Comparison of ENCODE assay signal across 9 cellular contexts in genomic region chr10:93746844-93747284, GRCh38. TPM values are rescaled to one million over a fixed set of nuclear protein-coding genes. Genes with fewer than 3 reads are reported as not detected.
A peak's percentile ranks its signal among the peaks of the same experiment; 100 is the strongest.
DNase-seq lines count a peak whose midpoint lies in the region; ATAC-seq and TF ChIP-seq lines count a peak whose summit lies in the region.
"Had no signal": no experiment of that assay in that cellular context is flagged by ENCODE, and none has a peak within 500 bp of the region (broad histone marks: within the 10 kb centered on the region; RNA-seq: fewer than 3 reads in every experiment).

No MANE protein-coding gene starts in this region.

- no peak overlapping the region for H3K9ac ChIP-seq in PC-3 (ENCODE audit: low read length)

- peak; percentile 45 for ATAC-seq in stimulated activated naive CD8-positive, alpha-beta T cell treated with anti-CD3 and anti-CD28 coated beads, Interleukin-15, amount 100 ng/mL, for 72 hours
- no peak for ATAC-seq in stimulated activated naive CD8-positive, alpha-beta T cell treated with anti-CD3 and anti-CD28 coated beads, Interleukin-15, Interleukin-2, amounts not matched to agents 100 U/mL and 50 U/mL, for 24 hours
- peak; percentile 89 for ATAC-seq in PC-3
- ATAC-seq in foreskin keratinocyte: peak; percentile 96

- H3K4me3 Mint-ChIP-seq in stimulated activated naive CD8-positive, alpha-beta T cell treated with anti-CD3 and anti-CD28 coated beads, Interleukin-15, amount 100 ng/mL, for 72 hours: no peak overlapping the region

- no peaks in the 10 kb centered on the region for H3F3A ChIP-seq in PC-3 (ENCODE audit: low read length, unreplicated experiment)

- no peaks in the 10 kb centered on the region for H3K9me3 Mint-ChIP-seq in stimulated activated naive CD8-positive, alpha-beta T cell treated with anti-CD3 and anti-CD28 coated beads, Interleukin-15, amount 100 ng/mL, for 72 hours

- H3K36me3 ChIP-seq in PC-3 (ENCODE audit: low read depth, low read length): no peaks in the 10 kb centered on the region
- no peaks in the 10 kb centered on the region for H3K36me3 ChIP-seq in uterus
- H3K36me3 ChIP-seq: breast epithelium had no signal

- DNase-seq in stimulated activated naive CD8-positive, alpha-beta T cell treated with anti-CD3 and anti-CD28 coated beads, Interleukin-15, amount 100 ng/mL, for 72 hours: no peak
- DNase-seq in stimulated activated naive CD8-positive, alpha-beta T cell treated with anti-CD3 and anti-CD28 coated beads, Interleukin-15, Interleukin-2, amounts not matched to agents 100 U/mL and 50 U/mL, for 24 hours: no peak
- DNase-seq in PC-3 (peak; percentile 94), foreskin keratinocyte (peak; percentile 77 to 98), NCI-H2029 treated with DMSO at 0.1 percent for 48 hours (lab: John Stamatoyannopoulos, UW) (no peak), NCI-H2196 treated with DMSO at 0.1 percent for 48 hours (lab: John Stamatoyannopoulos, UW; ENCODE audit: unreplicated experiment) (no peak), NCI-H2227 (lab: John Stamatoyannopoulos, UW; ENCODE audit: unreplicated experiment) (no peak), uterus (no peak)

- H3K79me2 ChIP-seq in PC-3 (ENCODE audit: low read length): no peaks in the 10 kb centered on the region

- CTCF ChIA-PET in PC-3 (lab: Charles Lee): interaction anchor here (0.5 to 0.8 kb wide), 5 partner anchors 49 to 228 kb away, joined by 3 to 14 read pairs (median 5); no protein-coding TSS in a partner anchor

- peak overlapping the region; percentile 41; the same call in 1 of the 2 replicates for H3K27ac ChIP-seq in PC-3 (ENCODE audit: low read length)
- no peak overlapping the region for H3K27ac ChIP-seq in foreskin keratinocyte
- no peak overlapping the region for H3K27ac ChIP-seq in uterus

- H3K27ac Mint-ChIP-seq in stimulated activated naive CD8-positive, alpha-beta T cell treated with anti-CD3 and anti-CD28 coated beads, Interleukin-15, amount 100 ng/mL, for 72 hours: no peak overlapping the region

- TF ChIP-seq POLR2A in uterus (IDR thresholded peaks at IDR 0.05): no peak

- peaks cover 6% of the 10 kb centered on the region for H3K4me1 Mint-ChIP-seq in stimulated activated naive CD8-positive, alpha-beta T cell treated with anti-CD3 and anti-CD28 coated beads, Interleukin-15, amount 100 ng/mL, for 72 hours

- BruUV-seq in PC-3 (replicated peaks; lab: Mats Ljungman, UMichigan): no TSS peak

- H3K4me1 ChIP-seq in PC-3 (ENCODE audit: insufficient read depth, low read length): peaks cover 8% of the 10 kb centered on the region; the same call in 1 of the 2 replicates
- no peaks in the 10 kb centered on the region for H3K4me1 ChIP-seq in foreskin keratinocyte
- H3K4me1 ChIP-seq in uterus: no peaks in the 10 kb centered on the region
- H3K4me1 ChIP-seq: breast epithelium had no signal

- peaks cover 28% of the 10 kb centered on the region for H3K27me3 Mint-ChIP-seq in stimulated activated naive CD8-positive, alpha-beta T cell treated with anti-CD3 and anti-CD28 coated beads, Interleukin-15, amount 100 ng/mL, for 72 hours

- H3K9me3 ChIP-seq in PC-3 (ENCODE audit: low read length) (no peaks in the 10 kb centered on the region), uterus (no peaks in the 10 kb centered on the region)
- H3K9me3 ChIP-seq: breast epithelium had no signal

- H3K27me3 ChIP-seq in PC-3 (ENCODE audit: low read length) (no peaks in the 10 kb centered on the region), foreskin keratinocyte (peaks cover 11% of the 10 kb centered on the region), uterus (no peaks in the 10 kb centered on the region)
- H3K27me3 ChIP-seq: breast epithelium had no signal

- TF ChIP-seq CTCF in PC-3 (conservative IDR thresholded peaks at IDR 0.05; ENCODE audit: low read depth, low read length) (peak; percentile 67), foreskin keratinocyte (conservative IDR thresholded peaks at IDR 0.05) (peak; percentile 63), uterus (IDR thresholded peaks at IDR 0.05) (no peak)

- no peaks in the 10 kb centered on the region for H3K9me2 ChIP-seq in PC-3 (replicated peaks; ENCODE audit: low read length)

- POLR2A ChIA-PET in PC-3 (lab: Charles Lee; ENCODE audit: unreplicated experiment): interaction anchor here (0.6 to 0.7 kb wide), 2 partner anchors 9 to 232 kb away, joined by 5 to 12 read pairs; no protein-coding TSS in a partner anchor

- no peaks in the 10 kb centered on the region for H4K20me1 ChIP-seq in PC-3 (ENCODE audit: low read length)

- peak overlapping the region; percentile 55 for H2AFZ ChIP-seq in PC-3 (ENCODE audit: low read length)

- intact Hi-C loops in PC-3 (cut with micrococcal nuclease): loop anchor here (1.0 kb wide), 1 partner anchor 69 kb away; no protein-coding TSS in a partner anchor
- intact Hi-C loops in uterus (cut with DNase I; ENCODE audit: low total_unique reads): no loop called here

- H3K4me3 ChIP-seq in PC-3 (ENCODE audit: low read length) (no peak overlapping the region), uterus (no peak overlapping the region)
- H3K4me3 ChIP-seq: breast epithelium had no signal

- peak overlapping the region; percentile 63 for H3K4me2 ChIP-seq in PC-3 (ENCODE audit: low read length)

RNA-seq across cellular contexts. Expression of gene LGI1, which starts 10.9 kb away (rescaled TPM):
- total RNA-seq in PC-3 (2014; rRNA removed): not detected in 2 replicates
- total RNA-seq in foreskin keratinocyte: not detected in 2 replicates
- not detected in 2 replicates for polyA plus RNA-seq in foreskin keratinocyte
- 1 to 10 TPM in 1 of 4 donors, not detected in 3; 1.4 TPM for total RNA-seq in uterus

RNA-seq across cellular contexts. Expression of gene FRA10AC1, which starts 44.5 kb away (rescaled TPM):
- 3.8 and 5.5 TPM in 2 replicates for total RNA-seq in PC-3 (2014; rRNA removed)
- total RNA-seq in foreskin keratinocyte: 8.0 and 9.4 TPM in 2 replicates
- 9.6 and 10.9 TPM in 2 replicates for polyA plus RNA-seq in foreskin keratinocyte
- total RNA-seq in uterus: 10 to 100 TPM in 3 of 4 donors, 1 to 10 TPM in 1; 5.4 to 40.5 (median 17.6) TPM

Comparison
In these comparisons a context has a peak if more than half of its experiments do, and no peak if none do; other contexts are left out.
1. DNase-seq: peak in PC-3 (single experiment) and foreskin keratinocyte (2 of 2); none in stimulated activated naive CD8-positive, alpha-beta T cell treated with anti-CD3 and anti-CD28 coated beads, Interleukin-15, amount 100 ng/mL, for 72 hours (0 of 2), stimulated activated naive CD8-positive, alpha-beta T cell treated with anti-CD3 and anti-CD28 coated beads, Interleukin-15, Interleukin-2, amounts not matched to agents 100 U/mL and 50 U/mL, for 24 hours (single experiment), NCI-H2029 treated with DMSO at 0.1 percent for 48 hours (single experiment), NCI-H2196 treated with DMSO at 0.1 percent for 48 hours (single experiment), NCI-H2227 (single experiment) and uterus (0 of 2).
2. CTCF ChIP-seq: peak in PC-3 (single experiment) and foreskin keratinocyte (single experiment); none in uterus (0 of 4).